Comparison of ENCODE assay signal across 22 cellular contexts in genomic region chr15:41955100-41955499, GRCh38.
"Had no signal": no experiment of that assay in that cellular context is flagged by ENCODE, and none has a peak within 500 bp of the region (broad histone marks: within the 10 kb centered on the region; RNA-seq: fewer than 3 reads in every experiment).

No MANE protein-coding gene starts in this region.

- H3K4me1 ChIP-seq: neural progenitor cell had no signal

- H3K9ac ChIP-seq: neural progenitor cell had no signal

- FAIRE-seq: kidney had no signal

- H3K27me3 Mint-ChIP-seq: activated CD4-positive, alpha-beta T cell treated with anti-CD3 and anti-CD28 coated beads, Interleukin-2, amount 10 ng/mL, durations not matched to agents 24 days and 14 days; activated CD8-positive, alpha-beta memory T cell treated with anti-CD3 and anti-CD28 coated beads, Interleukin-2, amount 10 ng/mL, durations not matched to agents 7 days and 5 days; activated CD8-positive, alpha-beta T cell treated with anti-CD3 and anti-CD28 coated beads for 36 hours; activated naive CD8-positive, alpha-beta T cell treated with anti-CD3 and anti-CD28 coated beads, Interleukin-2, amount 50 U/mL, for 24 hours; naive thymus-derived CD8-positive, alpha-beta T cell had no signal

- H3K36me3 ChIP-seq: neural progenitor cell had no signal

- H3K9me3 ChIP-seq: body of pancreas, left lung, thyroid gland had no signal

- ATAC-seq: activated CD4-positive, CD25-positive, alpha-beta regulatory T cell treated with anti-CD3 and anti-CD28 coated beads, Interleukin-2, amount 50 U/mL, for 24 hours; activated CD8-positive, alpha-beta memory T cell treated with anti-CD3 and anti-CD28 coated beads, Interleukin-2, amount 10 ng/mL, durations not matched to agents 7 days and 5 days; activated CD8-positive, alpha-beta T cell treated with anti-CD3 and anti-CD28 coated beads for 36 hours; activated naive CD8-positive, alpha-beta T cell treated with anti-CD3 and anti-CD28 coated beads, Interleukin-2, amount 50 U/mL, for 24 hours; body of pancreas; left lung; naive thymus-derived CD8-positive, alpha-beta T cell; stimulated activated naive CD8-positive, alpha-beta T cell treated with anti-CD3 and anti-CD28 coated beads, Interleukin-15, Interleukin-2, amounts not matched to agents 100 U/mL and 50 U/mL, for 24 hours had no signal

- H3K9me3 Mint-ChIP-seq: activated CD4-positive, alpha-beta T cell treated with anti-CD3 and anti-CD28 coated beads, Interleukin-2, amount 10 ng/mL, durations not matched to agents 24 days and 14 days; activated CD8-positive, alpha-beta T cell treated with anti-CD3 and anti-CD28 coated beads for 36 hours; activated naive CD8-positive, alpha-beta T cell treated with anti-CD3 and anti-CD28 coated beads, Interleukin-2, amount 50 U/mL, for 24 hours; mesothelial cell of epicardium; naive thymus-derived CD8-positive, alpha-beta T cell; neural progenitor cell had no signal

- H2AFZ ChIP-seq: neural progenitor cell had no signal

- H3K27ac ChIP-seq: left lung, neural progenitor cell, VCaP had no signal

- H3K27me3 ChIP-seq: body of pancreas, left lung, neural progenitor cell, thyroid gland had no signal

- H3K4me2 ChIP-seq: neural progenitor cell had no signal

- DNase-seq: activated CD4-positive, alpha-beta T cell treated with anti-CD3 and anti-CD28 coated beads, Interleukin-2, amount 10 ng/mL, durations not matched to agents 24 days and 14 days; activated CD8-positive, alpha-beta memory T cell treated with anti-CD3 and anti-CD28 coated beads, Interleukin-2, amount 10 ng/mL, durations not matched to agents 7 days and 5 days; activated CD8-positive, alpha-beta T cell treated with anti-CD3 and anti-CD28 coated beads for 36 hours; activated gamma-delta T cell; activated naive CD4-positive, alpha-beta T cell treated with anti-CD3 and anti-CD28 coated beads, Interleukin-2, amount 50 U/mL, for 16 hours; activated naive CD8-positive, alpha-beta T cell treated with anti-CD3 and anti-CD28 coated beads, Interleukin-2, amount 50 U/mL, for 24 hours; activated T-cell treated with anti-CD3 and anti-CD28 coated beads for 4 hours; body of pancreas; effector memory CD4-positive, alpha-beta T cell; kidney; left lung; mammary epithelial cell; naive thymus-derived CD8-positive, alpha-beta T cell; stimulated activated CD4-positive, alpha-beta T cell treated with anti-CD3 and anti-CD28 coated beads, Interleukin-4, amount 100 ng/mL, for 1 hour; stimulated activated naive CD8-positive, alpha-beta T cell treated with anti-CD3 and anti-CD28 coated beads, Interleukin-15, Interleukin-2, amounts not matched to agents 100 U/mL and 50 U/mL, for 24 hours; substantia nigra; T-helper 2 cell; thyroid gland had no signal

- H3K4me3 Mint-ChIP-seq: activated CD4-positive, alpha-beta T cell treated with anti-CD3 and anti-CD28 coated beads, Interleukin-2, amount 10 ng/mL, durations not matched to agents 24 days and 14 days; activated CD8-positive, alpha-beta memory T cell treated with anti-CD3 and anti-CD28 coated beads, Interleukin-2, amount 10 ng/mL, durations not matched to agents 7 days and 5 days; activated CD8-positive, alpha-beta T cell treated with anti-CD3 and anti-CD28 coated beads for 36 hours; activated naive CD8-positive, alpha-beta T cell treated with anti-CD3 and anti-CD28 coated beads, Interleukin-2, amount 50 U/mL, for 24 hours; mesothelial cell of epicardium; naive thymus-derived CD8-positive, alpha-beta T cell; neural progenitor cell had no signal

- H3K4me3 ChIP-seq: body of pancreas, left lung, neural progenitor cell, thyroid gland had no signal

- H3K27ac Mint-ChIP-seq: activated CD4-positive, alpha-beta T cell treated with anti-CD3 and anti-CD28 coated beads, Interleukin-2, amount 10 ng/mL, durations not matched to agents 24 days and 14 days; activated CD8-positive, alpha-beta memory T cell treated with anti-CD3 and anti-CD28 coated beads, Interleukin-2, amount 10 ng/mL, durations not matched to agents 7 days and 5 days; activated CD8-positive, alpha-beta T cell treated with anti-CD3 and anti-CD28 coated beads for 36 hours; activated naive CD8-positive, alpha-beta T cell treated with anti-CD3 and anti-CD28 coated beads, Interleukin-2, amount 50 U/mL, for 24 hours; mesothelial cell of epicardium; neural progenitor cell had no signal
